In the genomic region with DNA sequence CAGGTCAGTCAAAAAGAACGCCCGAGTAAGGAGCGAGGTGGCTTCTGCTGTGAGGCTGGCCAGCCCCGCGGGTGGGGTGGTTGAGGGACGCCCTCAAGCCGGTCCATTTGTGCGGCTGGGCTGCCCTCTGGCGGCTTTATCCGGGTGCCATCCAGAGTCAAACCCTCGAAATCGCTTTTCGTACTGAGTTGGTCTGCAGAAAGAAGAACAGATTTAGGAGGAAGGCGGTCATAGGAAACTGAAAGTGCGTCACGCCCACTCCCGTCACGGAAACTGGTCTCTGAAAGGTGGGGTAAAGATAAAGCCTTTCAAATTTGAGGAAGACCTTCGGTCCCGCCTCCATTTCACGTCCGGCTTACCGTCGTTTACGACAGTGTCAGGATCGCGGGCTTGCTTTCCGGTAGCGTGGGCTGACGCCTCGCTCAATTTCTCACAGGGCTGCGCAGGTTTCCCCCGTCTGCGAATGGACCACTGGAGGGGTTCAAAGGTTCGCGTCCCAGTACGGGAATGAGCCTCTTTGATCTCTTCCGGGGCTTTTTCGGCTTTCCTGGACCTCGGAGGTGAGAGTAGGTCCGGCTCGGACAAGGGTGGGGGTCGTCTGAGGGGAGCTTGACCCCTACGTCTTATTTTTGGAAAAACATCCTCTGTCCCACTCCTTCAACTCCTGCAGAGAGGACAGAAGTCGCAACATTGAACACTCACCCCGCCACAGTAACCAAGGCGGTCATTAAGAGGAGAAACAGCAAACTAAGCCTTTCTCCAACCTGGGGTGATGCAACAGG, we compare ENCODE assay signal across 1 cellular context.
TF ChIP-seq lines count a peak whose summit lies in the region.

HAX1 (plus strand) TSS at position 413 of the 782 bp plus-strand sequence; CDS start at position 508, 95 bp downstream.

TF ChIP-seq in HepG2, 621 proteins besides CTCF, POLR2A, EP300 and RAD21 (continued from another document and continues in another):
- TF ChIP-seq NFAT5 (CRISPR knock-in tag; IDR thresholded peaks at IDR 0.05) (0 out of 2 replicates have a peak, but pooled peaks have one; percentile 39), SOX5 (CRISPR knock-in tag; IDR thresholded peaks at IDR 0.05; ENCODE audit: borderline replicate concordance) (0 out of 2 replicates have a peak, but pooled peaks have one; percentile 47), EED (CRISPR knock-in tag; IDR thresholded peaks at IDR 0.05) (0 out of 2 replicates have a peak, but pooled peaks have one; percentile 26), HOXD1 (CRISPR knock-in tag; IDR thresholded peaks at IDR 0.05) (no peak), ATF1 (CRISPR knock-in tag; IDR thresholded peaks at IDR 0.05) (peak; percentile 84), ARNTL (CRISPR knock-in tag; IDR thresholded peaks at IDR 0.05) (0 out of 2 replicates have a peak, but pooled peaks have one; percentile 38), ELK4 (CRISPR knock-in tag; IDR thresholded peaks at IDR 0.05; ENCODE audit: borderline replicate concordance) (no peak), ZSCAN9 (CRISPR knock-in tag; IDR thresholded peaks at IDR 0.05; ENCODE audit: borderline replicate concordance) (peak; percentile 81), MTERF4 (CRISPR knock-in tag; IDR thresholded peaks at IDR 0.05) (peak; percentile 42; the same call in 1 of the 2 replicates), GATA4 (IDR thresholded peaks at IDR 0.05; ENCODE audit: borderline replicate concordance, low read depth) (peak; percentile 52; the same call in 1 of the 2 replicates), CHCHD3 (CRISPR knock-in tag; IDR thresholded peaks at IDR 0.05) (no peak), ZBTB21 (CRISPR knock-in tag; IDR thresholded peaks at IDR 0.05) (peak; percentile 58), ELF1 (CRISPR knock-in tag; IDR thresholded peaks at IDR 0.05) (peak; percentile 78), ZNF253 (CRISPR knock-in tag; IDR thresholded peaks at IDR 0.05; ENCODE audit: borderline replicate concordance) (no peak), ZFAT (CRISPR knock-in tag; conservative IDR thresholded peaks at IDR 0.05) (no peak), SALL2 (CRISPR knock-in tag; IDR thresholded peaks at IDR 0.05) (0 out of 2 replicates have a peak, but pooled peaks have one; percentile 49), ZNF709 (CRISPR knock-in tag; IDR thresholded peaks at IDR 0.05) (peak; percentile 52; the same call in 1 of the 2 replicates), PHF21A (CRISPR knock-in tag; IDR thresholded peaks at IDR 0.05) (peak; percentile 95), ZNF572 (CRISPR knock-in tag; IDR thresholded peaks at IDR 0.05) (no peak), GZF1 (CRISPR knock-in tag; IDR thresholded peaks at IDR 0.05) (peak; percentile 62; the same call in 1 of the 2 replicates), SOX13 (IDR thresholded peaks at IDR 0.05) (no peak), SOX13 (CRISPR knock-in tag; conservative IDR thresholded peaks at IDR 0.05 in 1 of 2, IDR thresholded peaks at IDR 0.05 in 1 of 2) (peak in 1 of 2 experiments; percentile 50; a peak in 1 of 4 replicates), REXO4 (CRISPR knock-in tag; IDR thresholded peaks at IDR 0.05; ENCODE audit: borderline replicate concordance) (no peak), ZNF263 (CRISPR knock-in tag; IDR thresholded peaks at IDR 0.05) (no peak), RNF2 (conservative IDR thresholded peaks at IDR 0.05; ENCODE audit: low read depth) (no peak), SMARCE1 (IDR thresholded peaks at IDR 0.05; ENCODE audit: borderline replicate concordance) (no peak), IRF9 (CRISPR knock-in tag; IDR thresholded peaks at IDR 0.05; ENCODE audit: borderline replicate concordance) (peak; percentile 72; the same call in 1 of the 2 replicates), BHLHE40 (IDR thresholded peaks at IDR 0.05; ENCODE audit: low read length) (no peak)
- TF ChIP-seq, protein P1, sequence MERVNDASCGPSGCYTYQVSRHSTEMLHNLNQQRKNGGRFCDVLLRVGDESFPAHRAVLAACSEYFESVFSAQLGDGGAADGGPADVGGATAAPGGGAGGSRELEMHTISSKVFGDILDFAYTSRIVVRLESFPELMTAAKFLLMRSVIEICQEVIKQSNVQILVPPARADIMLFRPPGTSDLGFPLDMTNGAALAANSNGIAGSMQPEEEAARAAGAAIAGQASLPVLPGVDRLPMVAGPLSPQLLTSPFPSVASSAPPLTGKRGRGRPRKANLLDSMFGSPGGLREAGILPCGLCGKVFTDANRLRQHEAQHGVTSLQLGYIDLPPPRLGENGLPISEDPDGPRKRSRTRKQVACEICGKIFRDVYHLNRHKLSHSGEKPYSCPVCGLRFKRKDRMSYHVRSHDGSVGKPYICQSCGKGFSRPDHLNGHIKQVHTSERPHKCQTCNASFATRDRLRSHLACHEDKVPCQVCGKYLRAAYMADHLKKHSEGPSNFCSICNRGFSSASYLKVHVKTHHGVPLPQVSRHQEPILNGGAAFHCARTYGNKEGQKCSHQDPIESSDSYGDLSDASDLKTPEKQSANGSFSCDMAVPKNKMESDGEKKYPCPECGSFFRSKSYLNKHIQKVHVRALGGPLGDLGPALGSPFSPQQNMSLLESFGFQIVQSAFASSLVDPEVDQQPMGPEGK (CRISPR knock-in tag; IDR thresholded peaks at IDR 0.05), result peak; percentile 86
- TF ChIP-seq, protein P2, sequence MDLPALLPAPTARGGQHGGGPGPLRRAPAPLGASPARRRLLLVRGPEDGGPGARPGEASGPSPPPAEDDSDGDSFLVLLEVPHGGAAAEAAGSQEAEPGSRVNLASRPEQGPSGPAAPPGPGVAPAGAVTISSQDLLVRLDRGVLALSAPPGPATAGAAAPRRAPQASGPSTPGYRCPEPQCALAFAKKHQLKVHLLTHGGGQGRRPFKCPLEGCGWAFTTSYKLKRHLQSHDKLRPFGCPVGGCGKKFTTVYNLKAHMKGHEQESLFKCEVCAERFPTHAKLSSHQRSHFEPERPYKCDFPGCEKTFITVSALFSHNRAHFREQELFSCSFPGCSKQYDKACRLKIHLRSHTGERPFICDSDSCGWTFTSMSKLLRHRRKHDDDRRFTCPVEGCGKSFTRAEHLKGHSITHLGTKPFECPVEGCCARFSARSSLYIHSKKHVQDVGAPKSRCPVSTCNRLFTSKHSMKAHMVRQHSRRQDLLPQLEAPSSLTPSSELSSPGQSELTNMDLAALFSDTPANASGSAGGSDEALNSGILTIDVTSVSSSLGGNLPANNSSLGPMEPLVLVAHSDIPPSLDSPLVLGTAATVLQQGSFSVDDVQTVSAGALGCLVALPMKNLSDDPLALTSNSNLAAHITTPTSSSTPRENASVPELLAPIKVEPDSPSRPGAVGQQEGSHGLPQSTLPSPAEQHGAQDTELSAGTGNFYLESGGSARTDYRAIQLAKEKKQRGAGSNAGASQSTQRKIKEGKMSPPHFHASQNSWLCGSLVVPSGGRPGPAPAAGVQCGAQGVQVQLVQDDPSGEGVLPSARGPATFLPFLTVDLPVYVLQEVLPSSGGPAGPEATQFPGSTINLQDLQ (CRISPR knock-in tag; IDR thresholded peaks at IDR 0.05), result peak; percentile 77; the same call in 1 of the 2 replicates
- TF ChIP-seq, protein P3, sequence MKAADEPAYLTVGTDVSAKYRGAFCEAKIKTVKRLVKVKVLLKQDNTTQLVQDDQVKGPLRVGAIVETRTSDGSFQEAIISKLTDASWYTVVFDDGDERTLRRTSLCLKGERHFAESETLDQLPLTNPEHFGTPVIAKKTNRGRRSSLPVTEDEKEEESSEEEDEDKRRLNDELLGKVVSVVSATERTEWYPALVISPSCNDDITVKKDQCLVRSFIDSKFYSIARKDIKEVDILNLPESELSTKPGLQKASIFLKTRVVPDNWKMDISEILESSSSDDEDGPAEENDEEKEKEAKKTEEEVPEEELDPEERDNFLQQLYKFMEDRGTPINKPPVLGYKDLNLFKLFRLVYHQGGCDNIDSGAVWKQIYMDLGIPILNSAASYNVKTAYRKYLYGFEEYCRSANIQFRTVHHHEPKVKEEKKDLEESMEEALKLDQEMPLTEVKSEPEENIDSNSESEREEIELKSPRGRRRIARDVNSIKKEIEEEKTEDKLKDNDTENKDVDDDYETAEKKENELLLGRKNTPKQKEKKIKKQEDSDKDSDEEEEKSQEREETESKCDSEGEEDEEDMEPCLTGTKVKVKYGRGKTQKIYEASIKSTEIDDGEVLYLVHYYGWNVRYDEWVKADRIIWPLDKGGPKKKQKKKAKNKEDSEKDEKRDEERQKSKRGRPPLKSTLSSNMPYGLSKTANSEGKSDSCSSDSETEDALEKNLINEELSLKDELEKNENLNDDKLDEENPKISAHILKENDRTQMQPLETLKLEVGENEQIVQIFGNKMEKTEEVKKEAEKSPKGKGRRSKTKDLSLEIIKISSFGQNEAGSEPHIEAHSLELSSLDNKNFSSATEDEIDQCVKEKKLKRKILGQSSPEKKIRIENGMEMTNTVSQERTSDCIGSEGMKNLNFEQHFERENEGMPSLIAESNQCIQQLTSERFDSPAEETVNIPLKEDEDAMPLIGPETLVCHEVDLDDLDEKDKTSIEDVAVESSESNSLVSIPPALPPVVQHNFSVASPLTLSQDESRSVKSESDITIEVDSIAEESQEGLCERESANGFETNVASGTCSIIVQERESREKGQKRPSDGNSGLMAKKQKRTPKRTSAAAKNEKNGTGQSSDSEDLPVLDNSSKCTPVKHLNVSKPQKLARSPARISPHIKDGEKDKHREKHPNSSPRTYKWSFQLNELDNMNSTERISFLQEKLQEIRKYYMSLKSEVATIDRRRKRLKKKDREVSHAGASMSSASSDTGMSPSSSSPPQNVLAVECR (CRISPR knock-in tag; IDR thresholded peaks at IDR 0.05; ENCODE audit: borderline replicate concordance), result peak; percentile 88; the same call in 1 of the 2 replicates
- TF ChIP-seq, protein P4, sequence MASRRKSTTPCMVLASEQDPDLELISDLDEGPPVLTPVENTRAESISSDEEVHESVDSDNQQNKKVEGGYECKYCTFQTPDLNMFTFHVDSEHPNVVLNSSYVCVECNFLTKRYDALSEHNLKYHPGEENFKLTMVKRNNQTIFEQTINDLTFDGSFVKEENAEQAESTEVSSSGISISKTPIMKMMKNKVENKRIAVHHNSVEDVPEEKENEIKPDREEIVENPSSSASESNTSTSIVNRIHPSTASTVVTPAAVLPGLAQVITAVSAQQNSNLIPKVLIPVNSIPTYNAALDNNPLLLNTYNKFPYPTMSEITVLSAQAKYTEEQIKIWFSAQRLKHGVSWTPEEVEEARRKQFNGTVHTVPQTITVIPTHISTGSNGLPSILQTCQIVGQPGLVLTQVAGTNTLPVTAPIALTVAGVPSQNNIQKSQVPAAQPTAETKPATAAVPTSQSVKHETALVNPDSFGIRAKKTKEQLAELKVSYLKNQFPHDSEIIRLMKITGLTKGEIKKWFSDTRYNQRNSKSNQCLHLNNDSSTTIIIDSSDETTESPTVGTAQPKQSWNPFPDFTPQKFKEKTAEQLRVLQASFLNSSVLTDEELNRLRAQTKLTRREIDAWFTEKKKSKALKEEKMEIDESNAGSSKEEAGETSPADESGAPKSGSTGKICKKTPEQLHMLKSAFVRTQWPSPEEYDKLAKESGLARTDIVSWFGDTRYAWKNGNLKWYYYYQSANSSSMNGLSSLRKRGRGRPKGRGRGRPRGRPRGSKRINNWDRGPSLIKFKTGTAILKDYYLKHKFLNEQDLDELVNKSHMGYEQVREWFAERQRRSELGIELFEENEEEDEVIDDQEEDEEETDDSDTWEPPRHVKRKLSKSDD (CRISPR knock-in tag; IDR thresholded peaks at IDR 0.05; ENCODE audit: low read depth), result 0 out of 2 replicates have a peak, but pooled peaks have one; percentile 24
